In the genomic region with DNA sequence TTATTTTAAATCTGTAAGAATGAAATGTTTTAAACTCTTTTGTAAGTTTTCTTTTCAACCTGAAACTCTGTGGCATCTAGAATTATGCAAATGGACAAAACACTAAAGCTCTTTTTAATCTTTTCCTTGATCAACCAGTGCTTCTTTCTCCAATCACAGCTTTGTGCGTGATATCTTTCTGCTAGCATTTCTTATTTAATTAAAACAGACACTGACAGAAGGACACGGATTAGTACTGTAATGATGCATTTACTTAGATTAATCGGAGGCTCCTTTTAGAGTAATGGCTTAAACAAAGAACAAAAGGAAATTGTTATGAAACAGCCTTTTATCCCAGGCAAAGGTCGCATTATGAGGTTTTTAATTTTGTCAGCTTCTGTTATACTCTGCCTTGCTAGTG, we compare ENCODE assay signal across 15 cellular contexts. TPM values are rescaled to one million over a fixed set of nuclear protein-coding genes. Genes with fewer than 3 reads are reported as not detected.
"Had no signal": no experiment of that assay in that cellular context is flagged by ENCODE, and none has a peak within 500 bp of the region (broad histone marks: within the 10 kb centered on the region; RNA-seq: fewer than 3 reads in every experiment).

No MANE protein-coding gene starts in this region.

- H3K4me1 ChIP-seq: ascending aorta, prostate gland had no signal

- H3K27me3 ChIP-seq: ascending aorta, testis had no signal

- H3K4me1 Mint-ChIP-seq: activated CD8-positive, alpha-beta memory T cell treated with anti-CD3 and anti-CD28 coated beads, Interleukin-2, amount 10 ng/mL, durations not matched to agents 7 days and 5 days; activated naive CD4-positive, alpha-beta T cell treated with anti-CD3 and anti-CD28 coated beads, Interleukin-2, amount 10 ng/mL, durations not matched to agents 7 days and 5 days; natural killer cell; stimulated activated naive CD8-positive, alpha-beta T cell treated with anti-CD3 and anti-CD28 coated beads, Interleukin-15, amount 100 ng/mL, for 72 hours had no signal

- H3K27ac ChIP-seq: ascending aorta, epithelial cell of prostate, prostate gland, testis had no signal

- H3K27me3 Mint-ChIP-seq: activated CD4-positive, alpha-beta memory T cell treated with anti-CD3 and anti-CD28 coated beads for 36 hours; activated CD8-positive, alpha-beta memory T cell treated with anti-CD3 and anti-CD28 coated beads, Interleukin-2, amount 10 ng/mL, durations not matched to agents 7 days and 5 days; activated naive CD4-positive, alpha-beta T cell treated with anti-CD3 and anti-CD28 coated beads, Interleukin-2, amount 10 ng/mL, durations not matched to agents 7 days and 5 days; activated T-cell treated with anti-CD3 and anti-CD28 coated beads, Interleukin-2, amount 50 U/mL, for 24 hours; dendritic cell treated with granulocyte-macrophage colony-stimulating factor and Interleukin-4, amounts not matched to agents 40 ng/mL and 50 ng/mL, for 4 days; effector memory CD8-positive, alpha-beta T cell; stimulated activated naive CD8-positive, alpha-beta T cell treated with anti-CD3 and anti-CD28 coated beads, Interleukin-15, amount 100 ng/mL, for 72 hours had no signal

- ATAC-seq: activated CD8-positive, alpha-beta memory T cell treated with anti-CD3 and anti-CD28 coated beads, Interleukin-2, amount 10 ng/mL, durations not matched to agents 7 days and 5 days; effector memory CD8-positive, alpha-beta T cell; natural killer cell; sciatic nerve; stimulated activated naive CD8-positive, alpha-beta T cell treated with anti-CD3 and anti-CD28 coated beads, Interleukin-15, amount 100 ng/mL, for 72 hours had no signal

- DNase-seq: activated CD4-positive, alpha-beta memory T cell treated with anti-CD3 and anti-CD28 coated beads for 36 hours; activated CD8-positive, alpha-beta memory T cell treated with anti-CD3 and anti-CD28 coated beads, Interleukin-2, amount 10 ng/mL, durations not matched to agents 7 days and 5 days; activated naive CD4-positive, alpha-beta T cell treated with anti-CD3 and anti-CD28 coated beads, Interleukin-2, amount 10 ng/mL, durations not matched to agents 7 days and 5 days; activated T-cell treated with anti-CD3 and anti-CD28 coated beads, Interleukin-2, amount 50 U/mL, for 24 hours; effector memory CD8-positive, alpha-beta T cell; mesenchymal stem cell; natural killer cell; stimulated activated CD4-positive, alpha-beta T cell treated with anti-CD3 and anti-CD28 coated beads, Interleukin-1b, Interleukin-23, amount 100 ng/mL, for 48 hours; stimulated activated naive CD8-positive, alpha-beta T cell treated with anti-CD3 and anti-CD28 coated beads, Interleukin-15, amount 100 ng/mL, for 72 hours; testis had no signal

- H3K27ac Mint-ChIP-seq: activated CD4-positive, alpha-beta memory T cell treated with anti-CD3 and anti-CD28 coated beads for 36 hours; activated CD8-positive, alpha-beta memory T cell treated with anti-CD3 and anti-CD28 coated beads, Interleukin-2, amount 10 ng/mL, durations not matched to agents 7 days and 5 days; activated naive CD4-positive, alpha-beta T cell treated with anti-CD3 and anti-CD28 coated beads, Interleukin-2, amount 10 ng/mL, durations not matched to agents 7 days and 5 days; activated T-cell treated with anti-CD3 and anti-CD28 coated beads, Interleukin-2, amount 50 U/mL, for 24 hours; dendritic cell treated with granulocyte-macrophage colony-stimulating factor and Interleukin-4, amounts not matched to agents 40 ng/mL and 50 ng/mL, for 4 days; effector memory CD8-positive, alpha-beta T cell; natural killer cell; stimulated activated naive CD8-positive, alpha-beta T cell treated with anti-CD3 and anti-CD28 coated beads, Interleukin-15, amount 100 ng/mL, for 72 hours had no signal

- H3K36me3 ChIP-seq: ascending aorta, prostate gland had no signal

- H3K36me3 Mint-ChIP-seq: activated CD4-positive, alpha-beta memory T cell treated with anti-CD3 and anti-CD28 coated beads for 36 hours; activated CD8-positive, alpha-beta memory T cell treated with anti-CD3 and anti-CD28 coated beads, Interleukin-2, amount 10 ng/mL, durations not matched to agents 7 days and 5 days; activated naive CD4-positive, alpha-beta T cell treated with anti-CD3 and anti-CD28 coated beads, Interleukin-2, amount 10 ng/mL, durations not matched to agents 7 days and 5 days; natural killer cell had no signal

- H3K9me3 Mint-ChIP-seq: activated naive CD4-positive, alpha-beta T cell treated with anti-CD3 and anti-CD28 coated beads, Interleukin-2, amount 10 ng/mL, durations not matched to agents 7 days and 5 days; activated T-cell treated with anti-CD3 and anti-CD28 coated beads, Interleukin-2, amount 50 U/mL, for 24 hours; dendritic cell treated with granulocyte-macrophage colony-stimulating factor and Interleukin-4, amounts not matched to agents 40 ng/mL and 50 ng/mL, for 4 days had no signal

- H3K4me3 Mint-ChIP-seq: activated CD4-positive, alpha-beta memory T cell treated with anti-CD3 and anti-CD28 coated beads for 36 hours; activated CD8-positive, alpha-beta memory T cell treated with anti-CD3 and anti-CD28 coated beads, Interleukin-2, amount 10 ng/mL, durations not matched to agents 7 days and 5 days; activated naive CD4-positive, alpha-beta T cell treated with anti-CD3 and anti-CD28 coated beads, Interleukin-2, amount 10 ng/mL, durations not matched to agents 7 days and 5 days; activated T-cell treated with anti-CD3 and anti-CD28 coated beads, Interleukin-2, amount 50 U/mL, for 24 hours; dendritic cell treated with granulocyte-macrophage colony-stimulating factor and Interleukin-4, amounts not matched to agents 40 ng/mL and 50 ng/mL, for 4 days; effector memory CD8-positive, alpha-beta T cell; natural killer cell; stimulated activated naive CD8-positive, alpha-beta T cell treated with anti-CD3 and anti-CD28 coated beads, Interleukin-15, amount 100 ng/mL, for 72 hours had no signal

- H3K4me3 ChIP-seq: ascending aorta, prostate gland, testis had no signal

- H3K9me3 ChIP-seq: ascending aorta, prostate gland, testis had no signal

RNA-seq across cellular contexts. Expression of a gene that starts 48.4 kb away (rescaled TPM):
- total RNA-seq: activated CD4-positive, alpha-beta memory T cell treated with anti-CD3 and anti-CD28 coated beads for 36 hours had no signal
